Comparison of ENCODE assay signal across 8 cellular contexts in the genomic region with DNA sequence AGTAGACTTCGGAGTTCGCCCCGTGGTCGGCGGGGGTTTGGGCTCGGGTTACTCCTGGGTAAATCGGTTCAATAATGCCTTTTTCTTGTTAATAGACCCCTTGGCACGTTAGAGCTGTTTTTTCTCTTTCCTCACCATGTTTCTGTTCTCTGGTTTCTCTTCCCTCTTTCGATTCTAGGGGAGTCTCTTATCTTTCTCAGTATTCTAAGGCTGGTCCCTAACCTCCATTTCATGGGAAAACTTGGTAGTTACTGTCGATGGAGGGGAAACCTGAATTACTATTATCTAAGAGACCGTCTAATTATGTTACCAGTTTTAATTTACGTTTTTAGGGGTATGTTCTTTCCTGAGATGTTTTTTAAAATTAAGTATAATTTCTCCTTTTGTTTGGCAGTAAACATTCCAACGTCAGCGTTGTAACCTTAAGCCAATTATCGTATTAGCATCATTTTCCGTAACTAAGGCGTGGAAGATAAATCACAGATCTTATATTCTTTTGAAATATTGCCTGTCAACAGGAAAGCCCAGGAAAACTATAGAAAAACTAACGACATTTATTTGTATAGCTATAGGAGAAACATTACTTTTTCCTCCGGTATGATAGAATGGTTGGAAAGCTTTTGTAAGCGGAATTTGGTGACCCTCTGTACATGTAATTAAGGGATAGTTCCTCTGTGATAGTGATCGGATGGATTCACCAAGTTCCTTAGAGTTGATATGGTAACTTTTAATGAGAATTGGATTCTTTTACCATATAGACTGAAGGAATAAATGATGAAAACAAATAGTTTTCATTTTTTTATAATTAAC. TPM values are rescaled to one million over a fixed set of nuclear protein-coding genes. Genes with fewer than 3 reads are reported as not detected.
DNase-seq lines count a peak whose midpoint lies in the region; ATAC-seq and TF ChIP-seq lines count a peak whose summit lies in the region.

No MANE protein-coding gene starts in this region.

- peaks cover 0 to under 1% of the 10 kb centered on the region in 2 donors for H3K27me3 Mint-ChIP-seq in effector memory CD8-positive, alpha-beta T cell
- no peaks in the 10 kb centered on the region for H3K27me3 Mint-ChIP-seq in naive thymus-derived CD4-positive, alpha-beta T cell

- H3K36me3 ChIP-seq in OCI-LY7 (ENCODE audit: insufficient read depth, low read length) = peaks cover 37% of the 10 kb centered on the region
- peaks cover 0 to 6% (median 0%) of the 10 kb centered on the region in 3 experiments for H3K36me3 ChIP-seq in naive thymus-derived CD4-positive, alpha-beta T cell (ENCODE audit: control insufficient read depth in 2 of 3, insufficient read depth in 3 of 3, low read length in 3 of 3)

- H3K27ac Mint-ChIP-seq in effector memory CD8-positive, alpha-beta T cell = peak overlapping the region; percentile 95 to 98
- peak overlapping the region; percentile 97 to 99 (median 98) for H3K27ac Mint-ChIP-seq in naive thymus-derived CD4-positive, alpha-beta T cell

- no peaks in the 10 kb centered on the region for H3K9me2 ChIP-seq in OCI-LY7 (ENCODE audit: insufficient read depth, low read length)

- no peak for TF ChIP-seq CTCF in OCI-LY7 (conservative IDR thresholded peaks at IDR 0.05; ENCODE audit: low read length)

- intact Hi-C loops in OCI-LY7 (cut with micrococcal nuclease; ENCODE audit: unreplicated experiment) = loop anchor here (2.0 kb wide), 1 partner anchor 126 kb away; a partner anchor contains a TSS
- intact Hi-C loops in naive thymus-derived CD4-positive, alpha-beta T cell (cut with micrococcal nuclease) = loop anchor here (2.0 to 10.0 kb wide), 9 partner anchors 20 to 1970 kb away; a partner anchor contains a TSS

- peak overlapping the region; percentile 73 for H3K27ac ChIP-seq in OCI-LY7 (ENCODE audit: low read depth, low read length, poor library complexity, severe bottlenecking)
- H3K27ac ChIP-seq in naive thymus-derived CD4-positive, alpha-beta T cell (ENCODE audit: low read depth, low read length) = peak overlapping the region; percentile 96

- peak; percentile 14 for ATAC-seq in GM18499 (IDR thresholded peaks at IDR 0.05; ENCODE audit: insufficient read depth, unreplicated experiment)
- ATAC-seq in HG02588 (IDR thresholded peaks at IDR 0.05; ENCODE audit: unreplicated experiment) = peak; percentile 26
- no peak for ATAC-seq in effector memory CD8-positive, alpha-beta T cell (replicated peaks)
- peak; percentile 1 for ATAC-seq in naive thymus-derived CD4-positive, alpha-beta T cell

- CTCF ChIA-PET in OCI-LY7 (lab: Charles Lee; ENCODE audit: unreplicated experiment) = interaction anchor here (0.5 kb wide), 1 partner anchor 929 kb away, joined by 11 read pairs; no protein-coding TSS in a partner anchor
- CTCF ChIA-PET in naive thymus-derived CD4-positive, alpha-beta T cell (lab: Charles Lee) = interaction anchor here (0.7 to 1.8 kb wide), 7 partner anchors 10 to 626 kb away, joined by 4 to 23 read pairs (median 6); no protein-coding TSS in a partner anchor

- POLR2A ChIA-PET in OCI-LY7 (lab: Charles Lee) = interaction anchor here (0.6 to 2.8 kb wide), 13 partner anchors 9 to 1053 kb away, joined by 3 to 13 read pairs (median 5); a partner anchor contains a TSS
- POLR2A ChIA-PET in naive thymus-derived CD4-positive, alpha-beta T cell (lab: Charles Lee) = interaction anchor here (0.8 to 8.2 kb wide), 15 partner anchors 10 to 762 kb away, joined by 3 to 61 read pairs (median 4); a partner anchor contains a TSS

- H3K4me3 Mint-ChIP-seq in effector memory CD8-positive, alpha-beta T cell = peak overlapping the region; percentile 91 to 94
- H3K4me3 Mint-ChIP-seq in naive thymus-derived CD4-positive, alpha-beta T cell = peak overlapping the region; percentile 91 to 100 (median 96)

- peaks cover 21 to 39% of the 10 kb centered on the region in 2 donors for H3K4me1 Mint-ChIP-seq in effector memory CD8-positive, alpha-beta T cell (ENCODE audit: low read depth in 2 of 2)
- peaks cover 22 to 70% (median 54%) of the 10 kb centered on the region in 7 donors for H3K4me1 Mint-ChIP-seq in naive thymus-derived CD4-positive, alpha-beta T cell

- H3K9me3 ChIP-seq in OCI-LY7 (ENCODE audit: low read length) = no peaks in the 10 kb centered on the region
- H3K9me3 ChIP-seq in naive thymus-derived CD4-positive, alpha-beta T cell (ENCODE audit: control insufficient read depth in 2 of 3, low read length in 3 of 3) = no peaks in the 10 kb centered on the region

- H3K4me3 ChIP-seq in OCI-LY7 (ENCODE audit: low read depth, low read length, poor library complexity, severe bottlenecking) = peak overlapping the region; percentile 82
- peak overlapping the region; percentile 70 for H3K4me3 ChIP-seq in naive thymus-derived CD4-positive, alpha-beta T cell (ENCODE audit: low read length)

- H3K79me2 ChIP-seq in OCI-LY7 (ENCODE audit: insufficient read depth, low read depth, low read length) = peaks cover 56% of the 10 kb centered on the region

- BruUV-seq in OCI-LY7 (replicated peaks; lab: Mats Ljungman, UMichigan) = TSS peak; percentile 77

- H3K27me3 ChIP-seq in naive thymus-derived CD4-positive, alpha-beta T cell (ENCODE audit: control insufficient read depth in 2 of 2, insufficient read depth in 2 of 2, low read length in 2 of 2) = no peaks in the 10 kb centered on the region

- H2AFZ ChIP-seq in OCI-LY7 (ENCODE audit: low read length) = peak overlapping the region; percentile 88

- peaks cover 19% of the 10 kb centered on the region; the same call in 1 of the 2 replicates for H4K20me1 ChIP-seq in OCI-LY7 (ENCODE audit: insufficient read depth, low read length)

- H3K36me3 Mint-ChIP-seq in effector memory CD8-positive, alpha-beta T cell (ENCODE audit: insufficient read depth) = peaks cover 12% of the 10 kb centered on the region
- H3K36me3 Mint-ChIP-seq in naive thymus-derived CD4-positive, alpha-beta T cell = peaks cover 4 to 12% (median 9%) of the 10 kb centered on the region in 5 donors

- no peak for DNase-seq in OCI-LY7 (ENCODE audit: low spot score)
- DNase-seq in effector memory CD8-positive, alpha-beta T cell = no peak
- no peak for DNase-seq in naive thymus-derived CD4-positive, alpha-beta T cell
- no peak for DNase-seq in NCI-H446 (lab: John Stamatoyannopoulos, UW)
- DNase-seq in NCI-H1417 treated with DMSO at 0.1 percent for 48 hours (lab: John Stamatoyannopoulos, UW) = no peak
- no peak for DNase-seq in COLO829 (ENCODE audit: low spot score)

- H3K9me3 Mint-ChIP-seq in effector memory CD8-positive, alpha-beta T cell = no peaks in the 10 kb centered on the region
- no peaks in the 10 kb centered on the region for H3K9me3 Mint-ChIP-seq in naive thymus-derived CD4-positive, alpha-beta T cell

- peak overlapping the region; percentile 78 for H3K4me2 ChIP-seq in OCI-LY7 (ENCODE audit: low read length)

- peaks cover 27% of the 10 kb centered on the region for H3K4me1 ChIP-seq in OCI-LY7 (ENCODE audit: insufficient read depth, low read length, poor library complexity, severe bottlenecking)
- peaks cover 9 to 31% of the 10 kb centered on the region in 2 donors for H3K4me1 ChIP-seq in naive thymus-derived CD4-positive, alpha-beta T cell (ENCODE audit: control insufficient read depth in 2 of 2, insufficient read depth in 2 of 2, low read length in 2 of 2)

RNA-seq across cellular contexts. Expression of a gene that starts 0.8 kb away (rescaled TPM):
- 95.6 and 100 TPM in 2 replicates for total RNA-seq in OCI-LY7 (2014; rRNA removed; shearing (Covaris generic))
- 65.1 and 71.3 TPM in 2 replicates for total RNA-seq in OCI-LY7 (2022)
- 10 to 100 TPM; 55.7 to 84.8 (median 78.5) TPM for total RNA-seq in naive thymus-derived CD4-positive, alpha-beta T cell
- polyA plus RNA-seq in naive thymus-derived CD4-positive, alpha-beta T cell = 10 to 100 TPM in 1 of 2 donors, 1 to 10 TPM in 1; 6.9 to 11.9 TPM

RNA-seq across cellular contexts. Expression of a gene that starts 15.1 kb away (rescaled TPM):
- total RNA-seq in OCI-LY7 (2014; rRNA removed; shearing (Covaris generic)) = 1.1 and 1.7 TPM in 2 replicates
- total RNA-seq in OCI-LY7 (2022) = 2.7 and 3.1 TPM in 2 replicates
- 1 to 10 TPM; 1.1 to 7.7 (median 2.1) TPM for total RNA-seq in naive thymus-derived CD4-positive, alpha-beta T cell
- polyA plus RNA-seq in naive thymus-derived CD4-positive, alpha-beta T cell = 1 to 10 TPM; 1.8 to 2.5 TPM
